Comparison of ENCODE assay signal across 8 cellular contexts in genomic region chr10:93357680-93358079, GRCh38.
A peak's percentile ranks its signal among the peaks of the same experiment; 100 is the strongest.
DNase-seq lines count a peak whose midpoint lies in the region; ATAC-seq, FAIRE-seq and TF ChIP-seq lines count a peak whose summit lies in the region.

No MANE protein-coding gene starts in this region.

- peaks cover 0 to 3% (median 0%) of the 10 kb centered on the region in 4 donors for H3K27me3 ChIP-seq in liver (ENCODE audit: control insufficient read depth in 4 of 4, insufficient read depth in 4 of 4, low read length in 3 of 4)

- TF ChIP-seq CTCF in AG10803 (conservative IDR thresholded peaks at IDR 0.05; ENCODE audit: low read length) (peak; percentile 67), GM12872 (IDR thresholded peaks at IDR 0.05; ENCODE audit: insufficient read depth, low read depth, low read length) (peak; percentile 58), astrocyte of the cerebellum (IDR thresholded peaks at IDR 0.05; ENCODE audit: low read depth, low read length, missing control alignments) (peak; percentile 72), liver (IDR thresholded peaks at IDR 0.05; ENCODE audit: low read depth, low read length, missing input control) (peak; percentile 65)

- peak; percentile 42 for DNase-seq in AG10803 (ENCODE audit: low read depth)
- DNase-seq in NCI-H2227 (lab: John Stamatoyannopoulos, UW; ENCODE audit: unreplicated experiment): peak; percentile 71
- no peak for DNase-seq in astrocyte of the cerebellum (ENCODE audit: low read depth)
- no peak for DNase-seq in RCC 7860 (ENCODE audit: low spot score)
- DNase-seq in T1000 (lab: John Stamatoyannopoulos, UW): no peak

- peaks cover 0 to 3% (median 0%) of the 10 kb centered on the region in 4 donors for H3K36me3 ChIP-seq in liver (ENCODE audit: control insufficient read depth in 4 of 4, insufficient read depth in 3 of 4, low read depth in 1 of 4, low read length in 3 of 4)

- WGBS in liver: 5% methylated on average over 5 of the region's 5 CpGs

- H3K27ac ChIP-seq in liver (ENCODE audit: low read depth in 1 of 2, low read length in 2 of 2): no peak overlapping the region

- FAIRE-seq in RCC 7860 (lab: Jason Lieb, UNC): no peak

- ATAC-seq in HG03045 (IDR thresholded peaks at IDR 0.05; ENCODE audit: unreplicated experiment): no peak

- peak; percentile 81 to 89 for TF ChIP-seq RAD21 in liver (IDR thresholded peaks at IDR 0.05)

- H3K9ac ChIP-seq in liver (ENCODE audit: low read depth in 1 of 2, low read length in 2 of 2): no peak overlapping the region

- H3K9me3 ChIP-seq in liver (ENCODE audit: control insufficient read depth in 4 of 4, low read length in 3 of 4): no peaks in the 10 kb centered on the region

- H3K4me3 ChIP-seq in AG10803 (ENCODE audit: low read length): no peak overlapping the region
- no peak overlapping the region for H3K4me3 ChIP-seq in astrocyte of the cerebellum (ENCODE audit: low read depth, low read length)
- H3K4me3 ChIP-seq in liver (ENCODE audit: low read depth in 1 of 3, low read length in 3 of 3): no peak overlapping the region

- no peaks in the 10 kb centered on the region for H3K4me1 ChIP-seq in liver (ENCODE audit: control insufficient read depth in 4 of 4, insufficient read depth in 4 of 4, low read length in 3 of 4)

- in situ Hi-C loops in astrocyte of the cerebellum (cut with HindIII; ENCODE audit: low sequenced_read_pairs): no loop called here

TF ChIP-seq in liver, 16 proteins besides CTCF, POLR2A, EP300 and RAD21:
- no peak for TF ChIP-seq ZBTB33 (IDR thresholded peaks at IDR 0.05)
- TF ChIP-seq FOXA2 (IDR thresholded peaks at IDR 0.05): no peak
- no peak for TF ChIP-seq HNF4G (IDR thresholded peaks at IDR 0.05)
- no peak for TF ChIP-seq YY1 (IDR thresholded peaks at IDR 0.05)
- TF ChIP-seq SP1 (IDR thresholded peaks at IDR 0.05): no peak
- TF ChIP-seq ATF3 (IDR thresholded peaks at IDR 0.05): no peak
- no peak for TF ChIP-seq JUND (IDR thresholded peaks at IDR 0.05)
- no peak for TF ChIP-seq FOXA1 (IDR thresholded peaks at IDR 0.05)
- TF ChIP-seq REST (IDR thresholded peaks at IDR 0.05): no peak
- TF ChIP-seq TAF1 (conservative IDR thresholded peaks at IDR 0.05): no peak
- no peak for TF ChIP-seq NR2F2 (IDR thresholded peaks at IDR 0.05)
- TF ChIP-seq HNF4A (conservative IDR thresholded peaks at IDR 0.05): no peak
- TF ChIP-seq EGR1 (IDR thresholded peaks at IDR 0.05; ENCODE audit: low read depth in 2 of 2): no peak
- no peak for TF ChIP-seq RXRA (IDR thresholded peaks at IDR 0.05)
- TF ChIP-seq GABPA (IDR thresholded peaks at IDR 0.05 in 1 of 2, conservative IDR thresholded peaks at IDR 0.05 in 1 of 2): no peak

Comparison
In these comparisons a context has a peak if more than half of its experiments do, and no peak if none do; other contexts are left out.
1. DNase-seq: peak in AG10803 (single experiment) and NCI-H2227 (single experiment); none in astrocyte of the cerebellum (single experiment), RCC 7860 (single experiment) and T1000 (single experiment).
2. Peak in every context shown above with its lines, with median percentiles within 50 percentile points of each other: CTCF ChIP-seq.